Comparison of ENCODE assay signal across 9 cellular contexts in genomic region chr14:93788557-93789365, GRCh38. TPM values are rescaled to one million over a fixed set of nuclear protein-coding genes. Genes with fewer than 3 reads are reported as not detected.
DNase-seq lines count a peak whose midpoint lies in the region; ATAC-seq and TF ChIP-seq lines count a peak whose summit lies in the region.
"Had no signal": no experiment of that assay in that cellular context is flagged by ENCODE, and none has a peak within 500 bp of the region (broad histone marks: within the 10 kb centered on the region; RNA-seq: fewer than 3 reads in every experiment).

No MANE protein-coding gene starts in this region.

- H3F3A ChIP-seq in smooth muscle cell (ENCODE audit: low read depth) = no peaks in the 10 kb centered on the region

- H3K27me3 ChIP-seq in smooth muscle cell (ENCODE audit: low read depth) = peaks cover 72% of the 10 kb centered on the region

- H3K27ac ChIP-seq in angular gyrus (ENCODE audit: low read depth, low read length) = peak overlapping the region; percentile 72
- H3K27ac ChIP-seq in smooth muscle cell (ENCODE audit: low read depth) = no peak overlapping the region
- H3K27ac ChIP-seq: neutrophil had no signal

- H3K4me1 ChIP-seq in smooth muscle cell (ENCODE audit: low read depth) = peaks cover 12% of the 10 kb centered on the region

- 3% methylated on average over 61 of the region's 88 CpGs for WGBS in smooth muscle cell (ENCODE audit: low lambda C conversion rate)

- H2AFZ ChIP-seq in smooth muscle cell (ENCODE audit: low read depth) = peak overlapping the region; percentile 58

- peak overlapping the region; percentile 52 for H3K4me3 ChIP-seq in smooth muscle cell

- TF ChIP-seq CTCF in smooth muscle cell (IDR thresholded peaks at IDR 0.05; ENCODE audit: borderline replicate concordance, insufficient read depth, poor library complexity, severe bottlenecking) = no peak

- DNase-seq in Right ventricle myocardium inferior (ENCODE audit: missing footprints) (peak; percentile 75), cardiac septum (ENCODE audit: low spot score) (no peak), iPS-NIHi11 (ENCODE audit: low spot score) (peak; percentile 81), smooth muscle cell (lab: John Stamatoyannopoulos, UW; ENCODE audit: unreplicated experiment) (no peak), NCI-H2029 (lab: John Stamatoyannopoulos, UW) (no peak)

- ATAC-seq in Right ventricle myocardium inferior = peak; percentile 93
- ATAC-seq in HG03571 (IDR thresholded peaks at IDR 0.05; ENCODE audit: unreplicated experiment) = no peak
- ATAC-seq in GM21526 (IDR thresholded peaks at IDR 0.05; ENCODE audit: low FRiP score, unreplicated experiment) = no peak

- peak overlapping the region; percentile 88 for H3K4me2 ChIP-seq in smooth muscle cell

- no peaks in the 10 kb centered on the region for H3K9me3 ChIP-seq in smooth muscle cell (replicated peaks; ENCODE audit: low read depth)
- H3K9me3 ChIP-seq: neutrophil had no signal

- no peak overlapping the region for H3K9ac ChIP-seq in smooth muscle cell (ENCODE audit: low read depth)

- intact Hi-C loops in Right ventricle myocardium inferior (cut with DNase I) = loop anchor here (1.0 kb wide), 2 partner anchors 51 to 133 kb away; no protein-coding TSS in a partner anchor
- intact Hi-C loops in cardiac septum (cut with DNase I) = loop anchor here (2.0 to 5.0 kb wide), 3 partner anchors 46 to 134 kb away; no protein-coding TSS in a partner anchor

- H4K20me1 ChIP-seq in smooth muscle cell (ENCODE audit: low read depth) = no peaks in the 10 kb centered on the region

- H3K79me2 ChIP-seq in smooth muscle cell (ENCODE audit: low read depth) = no peaks in the 10 kb centered on the region

- no peaks in the 10 kb centered on the region for H3K36me3 ChIP-seq in smooth muscle cell (ENCODE audit: low read depth)
- H3K36me3 ChIP-seq: neutrophil had no signal

RNA-seq across cellular contexts. Expression of gene PRIMA1, which starts 0.5 kb away (rescaled TPM):
- total RNA-seq in Right ventricle myocardium inferior = 10.3 TPM
- total RNA-seq in cardiac septum = 2.3 TPM
- total RNA-seq in smooth muscle cell = 0.18 TPM in 1 of 2 replicates, not detected in the other
- not detected in 2 replicates for polyA plus RNA-seq in smooth muscle cell

Comparison
In these comparisons a context has a peak if more than half of its experiments do, and no peak if none do; other contexts are left out.
1. DNase-seq: peak in Right ventricle myocardium inferior (single experiment) and iPS-NIHi11 (single experiment); none in cardiac septum (single experiment), smooth muscle cell (single experiment) and NCI-H2029 (single experiment).